In genomic region chr18:75800331-75800648, GRCh38 we compare ENCODE assay signal across 23 cellular contexts.
"Had no signal": no experiment of that assay in that cellular context is flagged by ENCODE, and none has a peak within 500 bp of the region (broad histone marks: within the 10 kb centered on the region; RNA-seq: fewer than 3 reads in every experiment).

No MANE protein-coding gene starts in this region.

- H3K4me3 ChIP-seq: dorsolateral prefrontal cortex, gastroesophageal sphincter, left ventricle myocardium inferior, lower lobe of right lung, ovary, thoracic aorta, upper lobe of left lung, uterus had no signal

- H3K4me1 Mint-ChIP-seq: central memory CD8-positive, alpha-beta T cell; immature natural killer cell; memory B cell; natural killer cell; stimulated activated naive B cell treated with anti-CD40 and anti-IgM and Interleukin-4, amounts not matched to agents 10 μg/mL and 1 μg/mL and 100 μg/mL, for 72 hours; stimulated activated naive CD8-positive, alpha-beta T cell treated with anti-CD3 and anti-CD28 coated beads, Interleukin-15, amount 100 ng/mL, for 72 hours had no signal

- H3K27me3 Mint-ChIP-seq: stimulated activated naive B cell treated with anti-CD40 and anti-IgM and Interleukin-4, amounts not matched to agents 10 μg/mL and 1 μg/mL and 100 μg/mL, for 72 hours had no signal

- DNase-seq: cortex of kidney; dorsolateral prefrontal cortex; effector CD8-positive, alpha-beta T cell; glutamatergic neuron; immature natural killer cell; left ventricle myocardium inferior; lower lobe of right lung; natural killer cell; ovary; right cardiac atrium; stimulated activated CD4-positive, alpha-beta T cell treated with anti-CD3 and anti-CD28 coated beads, Interleukin-2, amount 100 ng/mL, for 24 hours; stimulated activated CD4-positive, alpha-beta T cell treated with anti-CD3 and anti-CD28 coated beads, Interleukin-4, amount 100 ng/mL, for 4 hours; stimulated activated naive B cell treated with anti-CD40 and anti-IgM and Interleukin-4, amounts not matched to agents 10 μg/mL and 1 μg/mL and 100 μg/mL, for 72 hours; stimulated activated naive CD8-positive, alpha-beta T cell treated with anti-CD3 and anti-CD28 coated beads, Interleukin-15, amount 100 ng/mL, for 72 hours; substantia nigra; uterus had no signal

- H3K27me3 ChIP-seq: gastroesophageal sphincter, ovary, upper lobe of left lung, uterus had no signal

- H3K36me3 ChIP-seq: gastroesophageal sphincter, left ventricle myocardium inferior, lower lobe of right lung, ovary, thoracic aorta, upper lobe of left lung, uterus had no signal

- FAIRE-seq: keratinocyte had no signal

- H3K27ac ChIP-seq: dorsolateral prefrontal cortex, gastroesophageal sphincter, left ventricle myocardium inferior, lower lobe of right lung, ovary, thoracic aorta, uterus had no signal

- H3K4me3 Mint-ChIP-seq: central memory CD8-positive, alpha-beta T cell; immature natural killer cell; memory B cell; natural killer cell; neural crest cell; stimulated activated naive B cell treated with anti-CD40 and anti-IgM and Interleukin-4, amounts not matched to agents 10 μg/mL and 1 μg/mL and 100 μg/mL, for 72 hours; stimulated activated naive CD8-positive, alpha-beta T cell treated with anti-CD3 and anti-CD28 coated beads, Interleukin-15, amount 100 ng/mL, for 72 hours had no signal

- ATAC-seq: gastroesophageal sphincter; natural killer cell; right cardiac atrium; stimulated activated naive B cell treated with anti-CD40 and anti-IgM and Interleukin-4, amounts not matched to agents 10 μg/mL and 1 μg/mL and 100 μg/mL, for 72 hours; stimulated activated naive CD8-positive, alpha-beta T cell treated with anti-CD3 and anti-CD28 coated beads, Interleukin-15, amount 100 ng/mL, for 72 hours had no signal

- H3K9me3 Mint-ChIP-seq: stimulated activated naive B cell treated with anti-CD40 and anti-IgM and Interleukin-4, amounts not matched to agents 10 μg/mL and 1 μg/mL and 100 μg/mL, for 72 hours had no signal

- H3K9me3 ChIP-seq: gastroesophageal sphincter, lower lobe of right lung, ovary, thoracic aorta, upper lobe of left lung, uterus had no signal

- H3K27ac Mint-ChIP-seq: immature natural killer cell; memory B cell; natural killer cell; stimulated activated naive B cell treated with anti-CD40 and anti-IgM and Interleukin-4, amounts not matched to agents 10 μg/mL and 1 μg/mL and 100 μg/mL, for 72 hours; stimulated activated naive CD8-positive, alpha-beta T cell treated with anti-CD3 and anti-CD28 coated beads, Interleukin-15, amount 100 ng/mL, for 72 hours had no signal

- H3K36me3 Mint-ChIP-seq: immature natural killer cell; memory B cell; natural killer cell; stimulated activated naive B cell treated with anti-CD40 and anti-IgM and Interleukin-4, amounts not matched to agents 10 μg/mL and 1 μg/mL and 100 μg/mL, for 72 hours had no signal

- H3K4me1 ChIP-seq: gastroesophageal sphincter, left ventricle myocardium inferior, lower lobe of right lung, uterus had no signal
